8 cellular contexts compared by ENCODE assay signal in genomic region chr15:84715442-84716035, GRCh38. TPM values are rescaled to one million over a fixed set of nuclear protein-coding genes. Genes with fewer than 3 reads are reported as not detected.
DNase-seq lines count a peak whose midpoint lies in the region; ATAC-seq and TF ChIP-seq lines count a peak whose summit lies in the region.

No MANE protein-coding gene starts in this region.

- H3K27ac ChIP-seq in HEK293 (ENCODE audit: extremely low read depth, low read depth, low read length) (peak overlapping the region; percentile 79), brain microvascular endothelial cell (peak overlapping the region; percentile 86)

- peaks cover 10 to 20% of the 10 kb centered on the region in 2 experiments; a peak in 2 of 3 replicates for H3K36me3 ChIP-seq in HEK293 (ENCODE audit: control insufficient read depth in 2 of 2, insufficient read depth in 1 of 2, low read length in 2 of 2)
- H3K36me3 ChIP-seq in brain microvascular endothelial cell (replicated peaks): no peaks in the 10 kb centered on the region

- CTCF ChIA-PET in HEK293 (lab: Yijun Ruan, JAX): interaction anchor here (0.7 to 1.3 kb wide), 5 partner anchors 33 to 129 kb away, joined by 3 to 4 read pairs (median 3); partner anchors contain the start of gene WDR73

- peak; percentile 37 for DNase-seq in COLO668 (lab: John Stamatoyannopoulos, UW; ENCODE audit: unreplicated experiment)
- peak; percentile 35 for DNase-seq in RPMI7951 (ENCODE audit: low read depth)
- peak; percentile 20 for DNase-seq in brain microvascular endothelial cell
- DNase-seq in kidney tubule cell (ENCODE audit: low spot score): peak; percentile 25
- peak; percentile 18 to 38 for DNase-seq in stimulated activated CD4-positive, alpha-beta T cell treated with anti-CD3 and anti-CD28 coated beads, Interleukin-1b, Interleukin-23, amount 100 ng/mL, for 4 hours (ENCODE audit: low read depth in 2 of 2)

- H3K9me3 ChIP-seq in HEK293 (ENCODE audit: control insufficient read depth, insufficient read depth, low read depth, low read length): no peaks in the 10 kb centered on the region

- POLR2A ChIA-PET in HEK293 (lab: Yijun Ruan, JAX): interaction anchor here (0.6 to 3.7 kb wide), 31 partner anchors 9 to 265 kb away, joined by 3 to 64 read pairs (median 6); partner anchors contain the start of genes WDR73 and ZSCAN2

- peaks cover 3% of the 10 kb centered on the region; the same call in 1 of the 2 replicates for H3K4me1 ChIP-seq in HEK293 (ENCODE audit: control insufficient read depth, insufficient read depth, low read length)

- no peak for TF ChIP-seq CTCF in HEK293 (tag by site-specific recombination; IDR thresholded peaks at IDR 0.05)
- TF ChIP-seq CTCF in brain microvascular endothelial cell (IDR thresholded peaks at IDR 0.05; ENCODE audit: low read depth, low read length, missing control alignments): no peak

- ATAC-seq in GM18519 (IDR thresholded peaks at IDR 0.05; ENCODE audit: low FRiP score, unreplicated experiment) (no peak), HG03457 (IDR thresholded peaks at IDR 0.05; ENCODE audit: unreplicated experiment) (no peak)

- H3K4me3 ChIP-seq in HEK293 (ENCODE audit: low read depth, low read length) (peak overlapping the region; percentile 78), brain microvascular endothelial cell (ENCODE audit: low read depth, low read length) (peak overlapping the region; percentile 94)

- in situ Hi-C loops in brain microvascular endothelial cell (cut with HindIII; ENCODE audit: low pct_ligation_motif_present, low sequenced_read_pairs): no loop called here

- H3K27me3 ChIP-seq in brain microvascular endothelial cell (replicated peaks): no peaks in the 10 kb centered on the region

TF ChIP-seq in HEK293, 187 proteins besides CTCF, POLR2A, EP300 and RAD21:
- TF ChIP-seq ZNF792 (tag by site-specific recombination; IDR thresholded peaks at IDR 0.05): no peak
- TF ChIP-seq PRDM10 (tag by site-specific recombination; IDR thresholded peaks at IDR 0.05): no peak
- TF ChIP-seq EGR2 (tag by site-specific recombination; IDR thresholded peaks at IDR 0.05; ENCODE audit: low read depth): 0 out of 2 replicates have a peak, but pooled peaks have one; percentile 6
- TF ChIP-seq ZNF223 (tag by site-specific recombination; IDR thresholded peaks at IDR 0.05): no peak
- TF ChIP-seq ZFHX2 (tag by site-specific recombination; conservative IDR thresholded peaks at IDR 0.05): no peak
- TF ChIP-seq SETDB1 (IDR thresholded peaks at IDR 0.05; ENCODE audit: insufficient read length, low read length): no peak
- no peak for TF ChIP-seq ZBTB17 (tag by site-specific recombination; IDR thresholded peaks at IDR 0.05)
- TF ChIP-seq ZNF692 (tag by site-specific recombination; IDR thresholded peaks at IDR 0.05): no peak

RNA-seq across cellular contexts. Expression of gene SEC11A, which starts 0.4 kb away (rescaled TPM):
- 257 and 259 TPM in 2 replicates for total RNA-seq in RPMI7951 (2014; rRNA removed; shearing (Covaris generic))

RNA-seq across cellular contexts. Expression of gene ZNF592, which starts 32.9 kb away (rescaled TPM):
- total RNA-seq in RPMI7951 (2014; rRNA removed; shearing (Covaris generic)): 6.4 and 7.4 TPM in 2 replicates

RNA-seq across cellular contexts. Expression of gene NMB, which starts 57.5 kb away (rescaled TPM):
- 29.2 and 36.2 TPM in 2 replicates for total RNA-seq in RPMI7951 (2014; rRNA removed; shearing (Covaris generic))
